22 cellular contexts compared by ENCODE assay signal in the genomic region with DNA sequence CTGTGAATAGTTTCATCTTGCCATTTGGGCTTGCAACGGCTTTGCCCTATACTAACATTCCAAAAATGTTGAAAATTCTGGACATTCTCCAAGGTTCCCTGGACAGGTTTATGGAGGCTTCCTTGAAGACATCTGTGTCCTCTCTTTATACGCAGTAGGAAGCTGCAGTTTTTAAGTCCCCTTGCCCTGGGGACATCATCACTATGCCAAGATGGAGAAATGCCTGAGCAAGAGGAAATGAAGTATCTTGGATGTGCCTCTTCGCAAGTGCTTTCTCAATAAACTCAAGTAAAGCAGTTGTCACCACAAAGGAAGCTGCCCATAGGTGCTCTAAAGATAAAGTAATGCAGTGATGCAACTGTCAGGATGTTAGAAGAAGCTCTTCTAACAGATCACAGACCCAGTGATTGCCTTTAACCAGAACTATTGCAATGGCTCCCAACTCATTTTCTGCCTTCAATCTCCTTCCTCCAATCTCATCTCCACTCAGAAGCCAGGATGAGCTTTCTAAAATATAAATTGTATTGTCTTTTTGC.
DNase-seq lines count a peak whose midpoint lies in the region; ATAC-seq and TF ChIP-seq lines count a peak whose summit lies in the region.
"Had no signal": no experiment of that assay in that cellular context is flagged by ENCODE, and none has a peak within 500 bp of the region (broad histone marks: within the 10 kb centered on the region; RNA-seq: fewer than 3 reads in every experiment).

No MANE protein-coding gene starts in this region.

- no peaks in the 10 kb centered on the region for H3K36me3 ChIP-seq in Karpas-422 (ENCODE audit: insufficient read depth, low read length)
- H3K36me3 ChIP-seq in lower lobe of right lung = no peaks in the 10 kb centered on the region

- no peak overlapping the region for H2AFZ ChIP-seq in Karpas-422 (ENCODE audit: low read length)

- H3K27me3 ChIP-seq in Karpas-422 (ENCODE audit: low read length) (no peaks in the 10 kb centered on the region), lower lobe of right lung (ENCODE audit: low read depth) (no peaks in the 10 kb centered on the region)

- peak overlapping the region; percentile 55 for H3K27ac Mint-ChIP-seq in activated T-cell treated with anti-CD3 and anti-CD28 coated beads, Interleukin-2, amount 50 U/mL, for 72 hours
- peak overlapping the region; percentile 26 for H3K27ac Mint-ChIP-seq in T-helper 1 cell treated with Interleukin-12 subunit alpha and Interleukin-12 subunit beta and Interleukin-4 antibody, amounts not matched to agents 30 μg/mL and 1 μg/mL, for 36 hours
- H3K27ac Mint-ChIP-seq: B cell, IgD-negative memory B cell, T-cell had no signal

- no peaks in the 10 kb centered on the region for H4K20me1 ChIP-seq in Karpas-422 (ENCODE audit: insufficient read depth, low read depth, low read length)

- no peaks in the 10 kb centered on the region for H3K27me3 Mint-ChIP-seq in activated T-cell treated with anti-CD3 and anti-CD28 coated beads, Interleukin-2, amount 50 U/mL, for 72 hours (ENCODE audit: low read depth)
- no peaks in the 10 kb centered on the region for H3K27me3 Mint-ChIP-seq in T-helper 1 cell treated with Interleukin-12 subunit alpha and Interleukin-12 subunit beta and Interleukin-4 antibody, amounts not matched to agents 30 μg/mL and 1 μg/mL, for 36 hours (ENCODE audit: low read depth)
- H3K27me3 Mint-ChIP-seq: B cell, IgD-negative memory B cell, T-cell had no signal

- no peaks in the 10 kb centered on the region for H3K79me2 ChIP-seq in Karpas-422 (ENCODE audit: low read length)

- H3K36me3 Mint-ChIP-seq in activated T-cell treated with anti-CD3 and anti-CD28 coated beads, Interleukin-2, amount 50 U/mL, for 72 hours (ENCODE audit: insufficient read depth in 2 of 2) = peaks cover 6 to 10% of the 10 kb centered on the region in 2 donors
- peaks cover 29% of the 10 kb centered on the region for H3K36me3 Mint-ChIP-seq in T-helper 1 cell treated with Interleukin-12 subunit alpha and Interleukin-12 subunit beta and Interleukin-4 antibody, amounts not matched to agents 30 μg/mL and 1 μg/mL, for 36 hours (ENCODE audit: low read depth)

- H3K9ac ChIP-seq in Karpas-422 (ENCODE audit: low read length) = no peak overlapping the region
- H3K9ac ChIP-seq: SK-N-SH had no signal

- H3K4me1 Mint-ChIP-seq in activated T-cell treated with anti-CD3 and anti-CD28 coated beads, Interleukin-2, amount 50 U/mL, for 72 hours (ENCODE audit: low read depth) = no peaks in the 10 kb centered on the region
- peaks cover 22% of the 10 kb centered on the region for H3K4me1 Mint-ChIP-seq in T-helper 1 cell treated with Interleukin-12 subunit alpha and Interleukin-12 subunit beta and Interleukin-4 antibody, amounts not matched to agents 30 μg/mL and 1 μg/mL, for 36 hours (ENCODE audit: low read depth)
- H3K4me1 Mint-ChIP-seq: B cell, IgD-negative memory B cell had no signal

- ATAC-seq in activated T-cell treated with anti-CD3 and anti-CD28 coated beads, Interleukin-2, amount 50 U/mL, for 72 hours (replicated peaks in 1 of 2) = no peak
- no peak for ATAC-seq in HG03175 (IDR thresholded peaks at IDR 0.05; ENCODE audit: unreplicated experiment)
- no peak for ATAC-seq in lower lobe of right lung
- ATAC-seq: GM12878, T-cell had no signal

- H3K9me3 Mint-ChIP-seq in activated T-cell treated with anti-CD3 and anti-CD28 coated beads, Interleukin-2, amount 50 U/mL, for 72 hours = peaks cover 13 to 14% of the 10 kb centered on the region in 2 donors
- peaks cover 17% of the 10 kb centered on the region for H3K9me3 Mint-ChIP-seq in T-helper 1 cell treated with Interleukin-12 subunit alpha and Interleukin-12 subunit beta and Interleukin-4 antibody, amounts not matched to agents 30 μg/mL and 1 μg/mL, for 36 hours

- no peak for DNase-seq in activated T-cell treated with anti-CD3 and anti-CD28 coated beads, Interleukin-2, amount 50 U/mL, for 72 hours
- no peak for DNase-seq in activated T-cell treated with anti-CD3 and anti-CD28 coated beads, Interleukin-2, amount 50 U/mL, for 1 hour
- DNase-seq in Karpas-422 (peak; percentile 15), SK-N-DZ (ENCODE audit: low spot score) (no peak), NCI-H1694 (lab: John Stamatoyannopoulos, UW) (no peak), lower lobe of right lung (no peak)
- DNase-seq: Kasumi-1, NCI-H1092 treated with DMSO at 0.1 percent for 48 hours, NCI-H1436 treated with DMSO at 0.1 percent for 48 hours, NCI-H2029, NCI-H2227 treated with DMSO at 0.1 percent for 48 hours, NCI-H510A treated with DMSO at 0.1 percent for 48 hours, NCI-H748 treated with DMSO at 0.1 percent for 48 hours, SHP77 treated with DMSO at 0.1 percent for 48 hours, SK-N-SH, T-cell had no signal

- no peak overlapping the region for H3K4me3 Mint-ChIP-seq in activated T-cell treated with anti-CD3 and anti-CD28 coated beads, Interleukin-2, amount 50 U/mL, for 72 hours
- H3K4me3 Mint-ChIP-seq in T-helper 1 cell treated with Interleukin-12 subunit alpha and Interleukin-12 subunit beta and Interleukin-4 antibody, amounts not matched to agents 30 μg/mL and 1 μg/mL, for 36 hours = no peak overlapping the region
- H3K4me3 Mint-ChIP-seq: B cell, IgD-negative memory B cell, T-cell had no signal

- H3K9me3 ChIP-seq in Karpas-422 (ENCODE audit: low read length) (no peaks in the 10 kb centered on the region), lower lobe of right lung (peaks cover 12% of the 10 kb centered on the region)
- H3K9me3 ChIP-seq: SK-N-SH had no signal

- intact Hi-C loops in lower lobe of right lung (cut with DNase I) = no loop called here

- no peak for TF ChIP-seq CTCF in lower lobe of right lung (IDR thresholded peaks at IDR 0.05)

- H3K4me1 ChIP-seq in Karpas-422 (ENCODE audit: low read length) (no peaks in the 10 kb centered on the region), lower lobe of right lung (no peaks in the 10 kb centered on the region)

- no peak overlapping the region for H3K4me2 ChIP-seq in Karpas-422 (ENCODE audit: low read depth, low read length, poor library complexity, severe bottlenecking)
- H3K4me2 ChIP-seq: SK-N-SH had no signal

- no peaks in the 10 kb centered on the region for H3K9me2 ChIP-seq in Karpas-422 (replicated peaks; ENCODE audit: insufficient read depth, low read length)
- H3K9me2 ChIP-seq: SK-N-SH had no signal

- H3K4me3 ChIP-seq in Karpas-422 (ENCODE audit: low read length) (no peak overlapping the region), lower lobe of right lung (no peak overlapping the region)
- H3K4me3 ChIP-seq: GM12878 had no signal

- H3K27ac ChIP-seq in Karpas-422 (ENCODE audit: low read length) (no peak overlapping the region), lower lobe of right lung (no peak overlapping the region)
- H3K27ac ChIP-seq: RWPE1 had no signal
